8 cellular contexts compared by ENCODE assay signal in genomic region chrX:23908219-23909003, GRCh38. TPM values are rescaled to one million over a fixed set of nuclear protein-coding genes. Genes with fewer than 3 reads are reported as not detected.
DNase-seq lines count a peak whose midpoint lies in the region; ATAC-seq and TF ChIP-seq lines count a peak whose summit lies in the region.

No MANE protein-coding gene starts in this region.

- H3K36me3 ChIP-seq in PC-9 (ENCODE audit: low read depth) = no peaks in the 10 kb centered on the region

- H4K20me1 ChIP-seq in PC-9 (ENCODE audit: insufficient read depth) = no peaks in the 10 kb centered on the region

- H3K4me1 ChIP-seq in PC-9 (replicated peaks; ENCODE audit: insufficient read depth) = peaks cover 12% of the 10 kb centered on the region

- CTCF ChIA-PET in PC-9 (lab: Charles Lee) = no interaction called here

- BruUV-seq in PC-9 (replicated peaks; lab: Mats Ljungman, UMichigan) = no TSS peak

- H3K4me2 ChIP-seq in PC-9 = peak overlapping the region; percentile 68

- peaks cover 19% of the 10 kb centered on the region for H3K79me2 ChIP-seq in PC-9 (ENCODE audit: low read depth)

- no peaks in the 10 kb centered on the region for H3K9me2 ChIP-seq in PC-9 (ENCODE audit: insufficient read depth)

- H3K4me3 ChIP-seq in PC-9 (peak overlapping the region; percentile 79; the same call in 1 of the 2 replicates), epithelial cell of proximal tubule (ENCODE audit: low read depth, low read length) (peak overlapping the region; percentile 70), retinal pigment epithelial cell (ENCODE audit: low read length) (peak overlapping the region; percentile 29)

- peaks cover 25% of the 10 kb centered on the region; the same call in 1 of the 2 replicates for H3F3A ChIP-seq in PC-9 (ENCODE audit: insufficient read depth, low read depth)

- H3K9me3 ChIP-seq in PC-9 (ENCODE audit: insufficient read depth, low read depth) = no peaks in the 10 kb centered on the region

- ATAC-seq in GM21390 (IDR thresholded peaks at IDR 0.05; ENCODE audit: unreplicated experiment) = no peak

- peak; percentile 45 for DNase-seq in DMS 273 (lab: John Stamatoyannopoulos, UW; ENCODE audit: unreplicated experiment)
- no peak for DNase-seq in DMS 273 treated with DMSO at 0.1 percent for 48 hours (lab: John Stamatoyannopoulos, UW)
- no peak for DNase-seq in PC-9
- DNase-seq in epithelial cell of proximal tubule (ENCODE audit: low read depth) = no peak
- no peak for DNase-seq in retinal pigment epithelial cell (ENCODE audit: low read depth)
- DNase-seq in COR-L47 (lab: John Stamatoyannopoulos, UW) = no peak
- no peak for DNase-seq in NCI-H146 treated with DMSO at 0.1 percent for 48 hours (lab: John Stamatoyannopoulos, UW; ENCODE audit: unreplicated experiment)

- no peaks in the 10 kb centered on the region for H3K27me3 ChIP-seq in PC-9 (ENCODE audit: insufficient read depth, low read depth)

- peak overlapping the region; percentile 69 for H3K27ac ChIP-seq in PC-9

- intact Hi-C loops in PC-9 (cut with micrococcal nuclease; ENCODE audit: unreplicated experiment) = loop anchor here (1.0 kb wide), 2 partner anchors 117 to 146 kb away; partner anchors contain the start of gene EIF2S3

- POLR2A ChIA-PET in PC-9 (lab: Charles Lee; ENCODE audit: unreplicated experiment) = interaction anchor here (0.6 kb wide), 1 partner anchor 813 kb away, joined by 6 read pairs; no protein-coding TSS in a partner anchor

- 0 out of 2 replicates have a peak, but pooled peaks have one; percentile 16 for TF ChIP-seq CTCF in PC-9 (conservative IDR thresholded peaks at IDR 0.05)
- peak; percentile 37 for TF ChIP-seq CTCF in epithelial cell of proximal tubule (conservative IDR thresholded peaks at IDR 0.05; ENCODE audit: low read depth, low read length)
- TF ChIP-seq CTCF in retinal pigment epithelial cell (conservative IDR thresholded peaks at IDR 0.05; ENCODE audit: low read depth, low read length) = peak; percentile 50

- H2AFZ ChIP-seq in PC-9 = peak overlapping the region; percentile 89

RNA-seq across cellular contexts. Expression of gene CXorf58, which starts 0.6 kb away (rescaled TPM):
- 0.20 TPM in 1 of 2 replicates, not detected in the other for total RNA-seq in PC-9 (2021)
- total RNA-seq in epithelial cell of proximal tubule = not detected in 2 replicates

RNA-seq across cellular contexts. Expression of gene APOO, which starts 0.7 kb away (rescaled TPM):
- total RNA-seq in PC-9 (2021) (25.5 and 42.3 TPM in 2 replicates), epithelial cell of proximal tubule (18.6 and 40.8 TPM in 2 replicates)

Comparison
In these comparisons a context has a peak if more than half of its experiments do, and no peak if none do; other contexts are left out.
1. H3K4me3 ChIP-seq: peak in every context shown above with its lines; median percentile 79 in PC-9; 70 in epithelial cell of proximal tubule; 29 in retinal pigment epithelial cell.